In the genomic region with DNA sequence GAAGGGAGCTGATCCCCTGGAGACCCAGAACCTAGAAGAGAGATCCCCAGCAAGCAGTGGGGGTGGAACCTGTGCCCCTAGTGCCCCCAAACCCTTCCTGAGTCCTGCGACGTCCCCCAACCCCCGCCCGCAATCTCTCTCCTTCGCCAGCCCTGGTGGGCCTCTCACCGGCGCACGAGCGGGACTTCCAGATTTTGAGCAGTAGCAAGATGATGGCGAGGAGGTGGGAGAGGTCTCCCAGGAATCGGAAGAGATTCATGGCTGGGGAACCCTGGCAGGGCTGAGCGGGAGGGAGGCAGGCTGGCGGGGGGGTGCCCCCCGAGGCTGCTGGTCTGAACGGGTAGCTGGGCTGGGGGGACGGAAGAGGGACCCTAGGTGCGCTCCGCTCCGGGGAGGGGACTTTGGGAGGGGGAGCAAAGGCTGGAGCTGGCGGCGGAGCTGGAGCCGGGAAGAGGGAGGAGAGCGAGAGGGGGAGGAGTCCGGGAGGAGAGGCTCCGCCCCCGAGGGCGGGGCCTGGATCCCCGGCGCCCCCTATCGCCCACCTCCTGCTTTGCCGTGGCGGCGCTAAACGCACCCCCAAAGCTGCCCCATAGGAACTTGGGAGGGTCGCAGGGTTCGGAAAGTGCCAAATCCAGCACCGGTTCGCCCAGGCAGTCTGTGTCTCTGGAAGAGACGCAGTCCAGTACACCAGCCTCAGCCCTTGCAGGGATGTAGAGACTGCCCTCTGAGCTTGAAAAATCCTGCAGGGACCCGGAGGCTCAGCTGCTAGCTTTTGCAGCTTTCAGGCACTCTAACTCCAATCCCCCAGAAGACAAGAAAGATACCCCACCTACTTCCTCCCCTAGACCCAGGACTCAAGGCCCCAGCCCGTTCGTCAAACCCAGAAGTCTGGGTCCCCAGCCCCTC, we compare ENCODE assay signal across 8 cellular contexts. TPM values are rescaled to one million over a fixed set of nuclear protein-coding genes. Genes with fewer than 3 reads are reported as not detected.
DNase-seq lines count a peak whose midpoint lies in the region; ATAC-seq, FAIRE-seq and TF ChIP-seq lines count a peak whose summit lies in the region.

KDELR1 (minus strand) TSS at position 452 of the 906 bp plus-strand sequence; CDS start at position 259, 193 bp downstream.

- peaks cover 16 to 33% of the 10 kb centered on the region in 2 experiments for H3K27me3 ChIP-seq in endothelial cell of umbilical vein (ENCODE audit: control insufficient read depth in 2 of 2, insufficient read depth in 2 of 2, low read length in 2 of 2)

- CTCF ChIA-PET in endothelial cell of umbilical vein (lab: Charles Lee): interaction anchor here (0.5 to 2.2 kb wide), 38 partner anchors 10 to 426 kb away, joined by 3 to 52 read pairs (median 7); partner anchors contain the start of genes GRWD1, SYNGR4 and TMEM143

- peak; percentile 94 to 99 for TF ChIP-seq CTCF in endothelial cell of umbilical vein (IDR thresholded peaks at IDR 0.05; ENCODE audit: extremely low read depth in 1 of 2, insufficient read depth in 1 of 2, low read depth in 1 of 2, low read length in 2 of 2)

- dilution Hi-C loops in endothelial cell of umbilical vein (cut with MboI; ENCODE audit: extremely low pct_ligation_motif_present, low sequenced_read_pairs): no loop called here

- TSS peak; percentile 77 for BruUV-seq in endothelial cell of umbilical vein (replicated peaks; lab: Mats Ljungman, UMichigan)

- H3K9me3 ChIP-seq in endothelial cell of umbilical vein (replicated peaks; ENCODE audit: control insufficient read depth, insufficient read depth, low read length): no peaks in the 10 kb centered on the region

- peaks cover 3% of the 10 kb centered on the region for H3K4me1 ChIP-seq in endothelial cell of umbilical vein (ENCODE audit: control insufficient read depth, extremely low read depth, insufficient read depth, low read length)

- DNase-seq in NCI-H526 (lab: John Stamatoyannopoulos, UW) (peak; percentile 14 to 68), NCI-H526 treated with DMSO at 0.1 percent for 48 hours (lab: John Stamatoyannopoulos, UW) (no peak), NOMO-1 treated with DMSO at 0.1 percent for 48 hours (lab: John Stamatoyannopoulos, UW; ENCODE audit: unreplicated experiment) (peak; percentile 49), activated T-cell treated with anti-CD3 and anti-CD28 coated beads for 1 hour (ENCODE audit: low read depth) (peak; percentile 67), endothelial cell of umbilical vein (ENCODE audit: low read depth, low spot score) (peak; percentile 75), midbrain (lab: John Stamatoyannopoulos, UW) (peak; percentile 87)
- peak; percentile 49 for DNase-seq in stimulated activated CD8-positive, alpha-beta memory T cell treated with anti-CD3 and anti-CD28 coated beads, Interleukin-4, amount 100 ng/mL, for 1 hour (ENCODE audit: low read depth in 2 of 2, low spot score in 1 of 2)

- POLR2A ChIA-PET in endothelial cell of umbilical vein (lab: Charles Lee): interaction anchor here (0.5 kb wide), 1 partner anchor 120 kb away, joined by 3 read pairs; no protein-coding TSS in a partner anchor

- peak; percentile 77 for ATAC-seq in HG03135 (IDR thresholded peaks at IDR 0.05; ENCODE audit: unreplicated experiment)

- peak within 1 kb of the TSS; percentile 99 for H3K9ac ChIP-seq in endothelial cell of umbilical vein (replicated peaks; ENCODE audit: extremely low read depth, insufficient read depth, low read length)

- peak within 1 kb of the TSS; percentile 77 for H2AFZ ChIP-seq in endothelial cell of umbilical vein (ENCODE audit: low read depth, low read length)

- peak; percentile 77 for TF ChIP-seq POLR2A in endothelial cell of umbilical vein (IDR thresholded peaks at IDR 0.05; ENCODE audit: low read depth, low read length)

- H3K4me2 ChIP-seq in endothelial cell of umbilical vein (ENCODE audit: insufficient read depth, low read length): peak within 1 kb of the TSS; percentile 68

- peak; percentile 91 for FAIRE-seq in endothelial cell of umbilical vein (lab: Jason Lieb, UNC)

- H3K9me1 ChIP-seq in endothelial cell of umbilical vein (replicated peaks; ENCODE audit: control insufficient read depth, extremely low read depth, insufficient read depth, low read length): no peaks in the 10 kb centered on the region

- H4K20me1 ChIP-seq in endothelial cell of umbilical vein (replicated peaks; ENCODE audit: control insufficient read depth, extremely low read depth, insufficient read depth, low read length): no peaks in the 10 kb centered on the region

- peak within 1 kb of the TSS; percentile 76 to 99 (median 83) for H3K4me3 ChIP-seq in endothelial cell of umbilical vein (replicated peaks in 1 of 3; ENCODE audit: insufficient read depth in 1 of 3, low read depth in 1 of 3, low read length in 3 of 3)

- H3K79me2 ChIP-seq in endothelial cell of umbilical vein (ENCODE audit: control insufficient read depth, insufficient read depth, low read length): peaks cover 20% of the 10 kb centered on the region

- peaks cover 10 to 17% of the 10 kb centered on the region in 2 experiments for H3K36me3 ChIP-seq in endothelial cell of umbilical vein (ENCODE audit: control insufficient read depth in 2 of 2, extremely low read depth in 1 of 2, insufficient read depth in 2 of 2, low read length in 2 of 2)

- H3K27ac ChIP-seq in endothelial cell of umbilical vein (ENCODE audit: insufficient read depth, low read depth, low read length): peak within 1 kb of the TSS; percentile 65

- intact Hi-C loops in endothelial cell of umbilical vein (cut with micrococcal nuclease): loop anchor here (1.0 to 2.0 kb wide), 5 partner anchors 27 to 193 kb away; partner anchors contain the start of genes CYTH2, GRWD1 and SYNGR4

TF ChIP-seq in endothelial cell of umbilical vein, 7 proteins besides CTCF, POLR2A, EP300 and RAD21:
- TF ChIP-seq POLR2AphosphoS5 (IDR thresholded peaks at IDR 0.05; ENCODE audit: insufficient read depth, low read depth, low read length) (peak; percentile 56), FOS (IDR thresholded peaks at IDR 0.05; ENCODE audit: borderline replicate concordance, insufficient read depth, low read length) (no peak)
TF ChIP-seq in endothelial cell of umbilical vein: peak in this region for 1.

RNA-seq across cellular contexts. Expression of gene KDELR1, which starts in this region (rescaled TPM):
- total RNA-seq in endothelial cell of umbilical vein: 199 and 200 TPM in 2 replicates
- 224 and 233 TPM in 2 replicates for polyA plus RNA-seq in endothelial cell of umbilical vein
- 201 and 221 TPM in 2 replicates for polyA plus RNA-seq in endothelial cell of umbilical vein (2011; cell fraction: cytosol; rRNA removed)
- 89.6 and 98.5 TPM in 2 replicates for polyA plus RNA-seq in endothelial cell of umbilical vein (2011; cell fraction: nucleus; rRNA removed)
- polyA plus RNA-seq in endothelial cell of umbilical vein (2012): 228 and 230 TPM in 2 replicates
- polyA minus RNA-seq in endothelial cell of umbilical vein: 174 and 180 TPM in 2 replicates
- 65.6 TPM for polyA minus RNA-seq in endothelial cell of umbilical vein (2011; cell fraction: cytosol; rRNA and poly(A)+ RNA removed)
- 23.2 and 33.9 TPM in 2 replicates for polyA minus RNA-seq in endothelial cell of umbilical vein (2011; cell fraction: nucleus; rRNA and poly(A)+ RNA removed)
